ENCODE assay signal across 9 cellular contexts in the genomic region with DNA sequence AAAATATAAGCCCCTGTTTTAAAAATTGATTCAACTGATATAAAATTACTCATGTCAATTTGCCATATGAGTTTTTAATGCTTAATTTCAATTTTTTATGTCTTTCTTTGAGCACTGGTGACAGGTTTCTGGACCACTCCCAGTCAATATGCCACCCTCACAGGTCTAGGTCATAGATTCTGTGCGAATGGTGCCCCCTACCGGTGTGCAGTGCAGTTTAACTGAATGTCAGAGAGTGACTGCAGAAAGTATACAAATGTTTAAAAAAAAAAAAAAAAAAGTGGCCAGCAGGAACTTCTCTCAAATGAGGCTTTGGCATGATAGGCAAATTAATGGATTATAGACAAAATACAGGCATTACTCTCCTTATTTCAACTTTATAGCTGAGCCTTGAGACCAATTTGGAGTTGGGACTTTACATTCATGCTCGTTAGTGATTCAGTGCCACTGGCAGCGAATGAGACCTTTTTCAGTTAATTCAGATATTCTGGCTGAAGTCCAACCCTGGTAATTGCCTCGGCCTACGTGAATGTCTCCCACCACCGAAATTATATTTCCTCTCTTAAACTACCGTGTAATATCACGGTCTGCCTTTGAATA.
A peak's percentile ranks its signal among the peaks of the same experiment; 100 is the strongest.
DNase-seq lines count a peak whose midpoint lies in the region; ATAC-seq and TF ChIP-seq lines count a peak whose summit lies in the region.
"Had no signal": no experiment of that assay in that cellular context is flagged by ENCODE, and none has a peak within 500 bp of the region (broad histone marks: within the 10 kb centered on the region; RNA-seq: fewer than 3 reads in every experiment).

No MANE protein-coding gene starts in this region.

- intact Hi-C loops in left ventricle myocardium inferior (cut with micrococcal nuclease) = no loop called here

- no peaks in the 10 kb centered on the region for H3K9me2 ChIP-seq in Karpas-422 (replicated peaks; ENCODE audit: insufficient read depth, low read length)

- H3K9ac ChIP-seq in Karpas-422 (ENCODE audit: low read length) = no peak overlapping the region

- H3K9me3 ChIP-seq in Karpas-422 (ENCODE audit: low read length) (no peaks in the 10 kb centered on the region), left ventricle myocardium inferior (replicated peaks) (no peaks in the 10 kb centered on the region)
- H3K9me3 ChIP-seq: right lobe of liver had no signal

- no peaks in the 10 kb centered on the region for H4K20me1 ChIP-seq in Karpas-422 (ENCODE audit: insufficient read depth, low read depth, low read length)

- H3K27me3 ChIP-seq in Karpas-422 (ENCODE audit: low read length) (no peaks in the 10 kb centered on the region), left ventricle myocardium inferior (ENCODE audit: low read depth) (no peaks in the 10 kb centered on the region)
- H3K27me3 ChIP-seq: right lobe of liver had no signal

- no peak overlapping the region for H3K4me3 ChIP-seq in Karpas-422 (ENCODE audit: low read length)
- no peak overlapping the region for H3K4me3 ChIP-seq in left ventricle myocardium inferior
- H3K4me3 ChIP-seq: right lobe of liver had no signal

- H3K4me1 ChIP-seq in Karpas-422 (ENCODE audit: low read length) (no peaks in the 10 kb centered on the region), left ventricle myocardium inferior (peaks cover 9% of the 10 kb centered on the region)
- H3K4me1 ChIP-seq: right lobe of liver had no signal

- no peak overlapping the region for H2AFZ ChIP-seq in Karpas-422 (ENCODE audit: low read length)

- no peak overlapping the region for H3K4me2 ChIP-seq in Karpas-422 (ENCODE audit: low read depth, low read length, poor library complexity, severe bottlenecking)

- H3K27ac ChIP-seq in Karpas-422 (ENCODE audit: low read length) (no peak overlapping the region), left ventricle myocardium inferior (replicated peaks) (no peak overlapping the region)
- H3K27ac ChIP-seq: right lobe of liver had no signal

- H3K79me2 ChIP-seq in Karpas-422 (ENCODE audit: low read length) = no peaks in the 10 kb centered on the region

- TF ChIP-seq CTCF in left ventricle myocardium inferior (IDR thresholded peaks at IDR 0.05; ENCODE audit: borderline replicate concordance) = peak; percentile 49

- DNase-seq in ELR (ENCODE audit: low read depth) (peak; percentile 42), Karpas-422 (peak; percentile 76), SW480 (ENCODE audit: low spot score) (peak; percentile 47), left ventricle myocardium inferior (peak; percentile 19), KG1 (lab: John Stamatoyannopoulos, UW) (no peak)
- peak; percentile 2 for DNase-seq in stimulated activated CD8-positive, alpha-beta memory T cell treated with anti-CD3 and anti-CD28 coated beads, Interleukin-7, amount 100 ng/mL, for 24 hours (ENCODE audit: low read depth)
- DNase-seq in activated effector memory CD4-positive, alpha-beta T cell treated with Interleukin-2 at 50 U/mL for 16 hours = no peak

- no peak for ATAC-seq in HG03457 (IDR thresholded peaks at IDR 0.05; ENCODE audit: unreplicated experiment)

- no peaks in the 10 kb centered on the region for H3K36me3 ChIP-seq in Karpas-422 (ENCODE audit: insufficient read depth, low read length)
- no peaks in the 10 kb centered on the region for H3K36me3 ChIP-seq in left ventricle myocardium inferior
- H3K36me3 ChIP-seq: right lobe of liver had no signal

Comparison
In these comparisons a context has a peak if more than half of its experiments do, and no peak if none do; other contexts are left out.
1. DNase-seq: peak in ELR (single experiment), Karpas-422 (single experiment), SW480 (single experiment), left ventricle myocardium inferior (single experiment) and stimulated activated CD8-positive, alpha-beta memory T cell treated with anti-CD3 and anti-CD28 coated beads, Interleukin-7, amount 100 ng/mL, for 24 hours (single experiment); none in activated effector memory CD4-positive, alpha-beta T cell treated with Interleukin-2 at 50 U/mL for 16 hours (single experiment) and KG1 (single experiment).